In genomic region chr7:11841657-11842056, GRCh38 we compare ENCODE assay signal across 23 cellular contexts. TPM values are rescaled to one million over a fixed set of nuclear protein-coding genes. Genes with fewer than 3 reads are reported as not detected.
DNase-seq lines count a peak whose midpoint lies in the region; ATAC-seq, FAIRE-seq and TF ChIP-seq lines count a peak whose summit lies in the region.
"Had no signal": no experiment of that assay in that cellular context is flagged by ENCODE, and none has a peak within 500 bp of the region (broad histone marks: within the 10 kb centered on the region; RNA-seq: fewer than 3 reads in every experiment).

No MANE protein-coding gene starts in this region.

- no peak for TF ChIP-seq POLR2A in endothelial cell of umbilical vein (IDR thresholded peaks at IDR 0.05; ENCODE audit: low read depth, low read length)

- H3K9me2 ChIP-seq in PC-9 (ENCODE audit: insufficient read depth) = peaks cover 4% of the 10 kb centered on the region; the same call in 1 of the 2 replicates

- H3K36me3 ChIP-seq in BE2C (no peaks in the 10 kb centered on the region), PC-9 (ENCODE audit: low read depth) (no peaks in the 10 kb centered on the region), endothelial cell of umbilical vein (ENCODE audit: control insufficient read depth in 2 of 2, extremely low read depth in 1 of 2, insufficient read depth in 2 of 2, low read length in 2 of 2) (no peaks in the 10 kb centered on the region), aorta (ENCODE audit: control insufficient read depth in 1 of 2, insufficient read depth in 2 of 2, low read length in 1 of 2) (no peaks in the 10 kb centered on the region), lower lobe of right lung (no peaks in the 10 kb centered on the region)

- H3K9ac ChIP-seq in endothelial cell of umbilical vein (replicated peaks; ENCODE audit: extremely low read depth, insufficient read depth, low read length) = no peak overlapping the region

- H4K20me1 ChIP-seq in PC-9 (ENCODE audit: insufficient read depth) (no peaks in the 10 kb centered on the region), endothelial cell of umbilical vein (replicated peaks; ENCODE audit: control insufficient read depth, extremely low read depth, insufficient read depth, low read length) (no peaks in the 10 kb centered on the region)

- ATAC-seq in aorta (ENCODE audit: low FRiP score) (no peak), GM21515 (IDR thresholded peaks at IDR 0.05; ENCODE audit: unreplicated experiment) (no peak), lower lobe of right lung (no peak), GM21381 (IDR thresholded peaks at IDR 0.05; ENCODE audit: unreplicated experiment) (no peak)
- ATAC-seq: A549 had no signal

- H3K9me1 ChIP-seq in endothelial cell of umbilical vein (replicated peaks; ENCODE audit: control insufficient read depth, extremely low read depth, insufficient read depth, low read length) = no peaks in the 10 kb centered on the region

- no peaks in the 10 kb centered on the region for H3F3A ChIP-seq in PC-9 (ENCODE audit: insufficient read depth, low read depth)

- intact Hi-C loops in PC-9 (cut with micrococcal nuclease; ENCODE audit: unreplicated experiment) (no loop called here), endothelial cell of umbilical vein (cut with micrococcal nuclease) (no loop called here), aorta (cut with DNase I) (no loop called here), lower lobe of right lung (cut with DNase I) (no loop called here)

- H3K27ac ChIP-seq in PC-9 (no peak overlapping the region), endothelial cell of umbilical vein (ENCODE audit: insufficient read depth, low read depth, low read length) (no peak overlapping the region), aorta (ENCODE audit: low read depth in 1 of 2, low read length in 2 of 2) (no peak overlapping the region), lower lobe of right lung (no peak overlapping the region)

- H2AFZ ChIP-seq in PC-9 (peak overlapping the region; percentile 37; the same call in 1 of the 2 replicates), endothelial cell of umbilical vein (ENCODE audit: low read depth, low read length) (peak overlapping the region; percentile 11)

- H3K4me2 ChIP-seq in PC-9 (no peak overlapping the region), endothelial cell of umbilical vein (ENCODE audit: insufficient read depth, low read length) (no peak overlapping the region)
- H3K4me2 ChIP-seq: A549 had no signal

- no peak for FAIRE-seq in endothelial cell of umbilical vein (lab: Jason Lieb, UNC)
- FAIRE-seq: A549, GM12891, GM19239 had no signal

- H3K4me3 ChIP-seq in BE2C (ENCODE audit: low read depth, low read length) (no peak overlapping the region), PC-9 (no peak overlapping the region), endothelial cell of umbilical vein (replicated peaks in 1 of 3; ENCODE audit: insufficient read depth in 1 of 3, low read depth in 1 of 3, low read length in 3 of 3) (no peak overlapping the region), aorta (ENCODE audit: low read length in 2 of 2) (no peak overlapping the region), lower lobe of right lung (no peak overlapping the region)
- H3K4me3 ChIP-seq: A549 had no signal

- POLR2A ChIA-PET in PC-9 (lab: Charles Lee; ENCODE audit: unreplicated experiment) = no interaction called here
- POLR2A ChIA-PET in endothelial cell of umbilical vein (lab: Charles Lee) = no interaction called here

- peaks cover 14% of the 10 kb centered on the region for H3K4me1 ChIP-seq in BE2C
- no peaks in the 10 kb centered on the region for H3K4me1 ChIP-seq in PC-9 (replicated peaks; ENCODE audit: insufficient read depth)
- H3K4me1 ChIP-seq in endothelial cell of umbilical vein (ENCODE audit: control insufficient read depth, extremely low read depth, insufficient read depth, low read length) = no peaks in the 10 kb centered on the region
- no peaks in the 10 kb centered on the region for H3K4me1 ChIP-seq in aorta (ENCODE audit: control insufficient read depth in 1 of 2, insufficient read depth in 2 of 2, low read length in 2 of 2)
- H3K4me1 ChIP-seq in lower lobe of right lung = no peaks in the 10 kb centered on the region

- dilution Hi-C loops in endothelial cell of umbilical vein (cut with MboI; ENCODE audit: extremely low pct_ligation_motif_present, low sequenced_read_pairs) = no loop called here

- CTCF ChIA-PET in PC-9 (lab: Charles Lee) = no interaction called here
- CTCF ChIA-PET in endothelial cell of umbilical vein (lab: Charles Lee) = interaction anchor here (1.8 kb wide), 1 partner anchor 10 kb away, joined by 7 read pairs; the partner anchor contains the start of gene THSD7A

- H3K27me3 ChIP-seq in BE2C (no peaks in the 10 kb centered on the region), PC-9 (ENCODE audit: insufficient read depth, low read depth) (no peaks in the 10 kb centered on the region), endothelial cell of umbilical vein (ENCODE audit: control insufficient read depth in 2 of 2, insufficient read depth in 2 of 2, low read length in 2 of 2) (no peaks in the 10 kb centered on the region), aorta (ENCODE audit: control insufficient read depth in 1 of 2, insufficient read depth in 2 of 2, low read length in 1 of 2) (no peaks in the 10 kb centered on the region), lower lobe of right lung (ENCODE audit: low read depth) (no peaks in the 10 kb centered on the region)

- peak; percentile 74 for DNase-seq in BE2C
- DNase-seq in PC-9 = no peak
- DNase-seq in endothelial cell of umbilical vein (ENCODE audit: low read depth, low spot score) = no peak
- DNase-seq in aorta = peak; percentile 26 to 40
- DNase-seq in lower lobe of right lung = no peak
- DNase-seq: 8988T, ACHN, AML-193, C1 segment of cervical spinal cord, COR-L47, DMS153, DMS79 treated with DMSO at 0.1 percent for 48 hours, GF-D8, GOT3, H7, HCEC 1CT had no signal

- no peaks in the 10 kb centered on the region for H3K79me2 ChIP-seq in PC-9 (ENCODE audit: low read depth)
- H3K79me2 ChIP-seq in endothelial cell of umbilical vein (ENCODE audit: control insufficient read depth, insufficient read depth, low read length) = no peaks in the 10 kb centered on the region

- H3K9me3 ChIP-seq in BE2C (no peaks in the 10 kb centered on the region), PC-9 (ENCODE audit: insufficient read depth, low read depth) (peaks cover 10% of the 10 kb centered on the region), endothelial cell of umbilical vein (replicated peaks; ENCODE audit: control insufficient read depth, insufficient read depth, low read length) (no peaks in the 10 kb centered on the region), aorta (ENCODE audit: control insufficient read depth, low read length) (peaks cover 1% of the 10 kb centered on the region), lower lobe of right lung (no peaks in the 10 kb centered on the region)
- H3K9me3 ChIP-seq: A549 had no signal

- TF ChIP-seq CTCF in BE2C (IDR thresholded peaks at IDR 0.05; ENCODE audit: low read depth, low read length) = no peak
- TF ChIP-seq CTCF in PC-9 (conservative IDR thresholded peaks at IDR 0.05) = no peak
- no peak for TF ChIP-seq CTCF in endothelial cell of umbilical vein (IDR thresholded peaks at IDR 0.05; ENCODE audit: extremely low read depth in 1 of 2, insufficient read depth in 1 of 2, low read depth in 1 of 2, low read length in 2 of 2)
- no peak for TF ChIP-seq CTCF in lower lobe of right lung (IDR thresholded peaks at IDR 0.05)

- BruUV-seq in PC-9 (replicated peaks; lab: Mats Ljungman, UMichigan) = no TSS peak
- BruUV-seq in endothelial cell of umbilical vein (replicated peaks; lab: Mats Ljungman, UMichigan) = no TSS peak

TF ChIP-seq in endothelial cell of umbilical vein, 7 proteins besides CTCF, POLR2A, EP300 and RAD21:
- TF ChIP-seq JUN (IDR thresholded peaks at IDR 0.05; ENCODE audit: borderline replicate concordance, insufficient read depth, insufficient read length, low read depth) (no peak), FOS (IDR thresholded peaks at IDR 0.05; ENCODE audit: borderline replicate concordance, insufficient read depth, low read length) (no peak), POLR2AphosphoS5 (IDR thresholded peaks at IDR 0.05; ENCODE audit: insufficient read depth, low read depth, low read length) (no peak), EZH2 (IDR thresholded peaks at IDR 0.05; ENCODE audit: borderline replicate concordance, low read depth, low read length, severe bottlenecking) (no peak), MAX (IDR thresholded peaks at IDR 0.05; ENCODE audit: insufficient read depth, insufficient read length) (no peak), MYC (IDR thresholded peaks at IDR 0.05; ENCODE audit: low read depth, low read length) (no peak), GATA2 (IDR thresholded peaks at IDR 0.05; ENCODE audit: insufficient read depth, insufficient read length, low read depth, low read length) (no peak)

RNA-seq across cellular contexts. Expression of gene THSD7A, which starts 9.7 kb away (rescaled TPM):
- polyA plus RNA-seq in BE2C (2012; ENCODE audit: insufficient read depth, insufficient read length, low read depth) = 18.2 TPM
- 1.6 and 4.0 TPM in 2 replicates for total RNA-seq in PC-9 (2021)
- total RNA-seq in endothelial cell of umbilical vein = 12.7 and 15.2 TPM in 2 replicates
- polyA plus RNA-seq in endothelial cell of umbilical vein = 2.8 and 3.3 TPM in 2 replicates
- 2.2 and 2.4 TPM in 2 replicates for polyA plus RNA-seq in endothelial cell of umbilical vein (2011; cell fraction: cytosol; rRNA removed)
- 9.3 and 9.5 TPM in 2 replicates for polyA plus RNA-seq in endothelial cell of umbilical vein (2011; cell fraction: nucleus; rRNA removed)
- polyA plus RNA-seq in endothelial cell of umbilical vein (2012) = 7.0 and 7.2 TPM in 2 replicates
- polyA minus RNA-seq in endothelial cell of umbilical vein = 17.4 and 17.6 TPM in 2 replicates
- polyA minus RNA-seq in endothelial cell of umbilical vein (2011; cell fraction: cytosol; rRNA and poly(A)+ RNA removed) = not detected
- polyA minus RNA-seq in endothelial cell of umbilical vein (2011; cell fraction: nucleus; rRNA and poly(A)+ RNA removed) = 30.5 and 32.7 TPM in 2 replicates
- 10 to 100 TPM; 12.1 to 20.0 TPM for total RNA-seq in aorta
- polyA plus RNA-seq in aorta = under 1 TPM in 1 of 2 donors, not detected in 1; 0.03 TPM
- total RNA-seq in lower lobe of right lung = 7.2 TPM
- total RNA-seq: CD4-positive, alpha-beta memory T cell; G401 had no signal
- polyA plus RNA-seq: CD4-positive, alpha-beta memory T cell had no signal

Comparison
In these comparisons a context has a peak if more than half of its experiments do, and no peak if none do; other contexts are left out.
1. DNase-seq: peak in BE2C (single experiment) and aorta (2 of 2); none in PC-9 (0 of 2), endothelial cell of umbilical vein (single experiment) and lower lobe of right lung (single experiment).